In the genomic region with DNA sequence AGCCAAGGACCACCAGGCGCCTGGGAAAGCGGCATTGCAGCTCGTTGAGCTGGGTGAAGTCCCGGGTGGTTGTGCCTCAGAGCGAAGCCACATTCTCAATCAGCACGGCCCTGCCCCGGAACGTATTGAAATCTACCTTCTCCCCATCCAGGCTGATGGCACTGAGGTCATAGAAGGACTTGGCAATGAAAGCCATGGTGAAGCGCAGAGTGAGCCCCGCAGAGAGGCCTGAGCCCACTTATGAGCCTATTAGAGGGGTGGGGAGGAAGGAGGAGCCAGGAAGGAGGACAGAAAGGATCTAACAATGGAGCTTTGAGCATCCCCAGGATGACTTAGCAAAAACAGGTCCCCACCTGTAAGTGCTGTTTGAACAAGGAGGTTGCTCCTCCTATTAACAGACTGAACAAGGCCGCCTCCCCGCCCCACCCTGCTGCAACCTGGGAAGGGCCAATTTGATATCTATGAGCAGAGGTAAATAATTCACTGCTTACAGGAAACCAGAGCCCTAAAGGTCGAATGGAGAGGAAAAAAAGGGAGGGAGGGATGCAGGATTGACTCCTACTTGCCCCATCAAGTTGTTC, we compare ENCODE assay signal across 11 cellular contexts. TPM values are rescaled to one million over a fixed set of nuclear protein-coding genes. Genes with fewer than 3 reads are reported as not detected.
DNase-seq lines count a peak whose midpoint lies in the region; ATAC-seq and TF ChIP-seq lines count a peak whose summit lies in the region.
"Had no signal": no experiment of that assay in that cellular context is flagged by ENCODE, and none has a peak within 500 bp of the region (broad histone marks: within the 10 kb centered on the region; RNA-seq: fewer than 3 reads in every experiment).

Gene GPX2, minus strand, starts transcription at position 215 of the 581 bp plus-strand sequence. Its CDS starts 19 bp downstream, at position 196.

- no peaks in the 10 kb centered on the region for H3K27me3 Mint-ChIP-seq in stimulated activated naive B cell treated with anti-CD40 and anti-IgM and Interleukin-4, amounts not matched to agents 10 μg/mL and 1 μg/mL and 100 μg/mL, for 72 hours
- H3K27me3 Mint-ChIP-seq: dendritic cell treated with granulocyte-macrophage colony-stimulating factor and Interleukin-4, amounts not matched to agents 40 ng/mL and 50 ng/mL, for 4 days had no signal

- H3K9me3 Mint-ChIP-seq in stimulated activated naive B cell treated with anti-CD40 and anti-IgM and Interleukin-4, amounts not matched to agents 10 μg/mL and 1 μg/mL and 100 μg/mL, for 72 hours = no peaks in the 10 kb centered on the region
- H3K9me3 Mint-ChIP-seq: dendritic cell treated with granulocyte-macrophage colony-stimulating factor and Interleukin-4, amounts not matched to agents 40 ng/mL and 50 ng/mL, for 4 days had no signal

- peaks cover 5% of the 10 kb centered on the region for H3K4me1 ChIP-seq in psoas muscle

- peaks cover 0 to 22% of the 10 kb centered on the region in 2 donors for H3K36me3 ChIP-seq in psoas muscle (ENCODE audit: insufficient read depth in 1 of 2, low read depth in 1 of 2)

- no peak within 1 kb of the TSS for H3K4me3 Mint-ChIP-seq in stimulated activated naive B cell treated with anti-CD40 and anti-IgM and Interleukin-4, amounts not matched to agents 10 μg/mL and 1 μg/mL and 100 μg/mL, for 72 hours
- H3K4me3 Mint-ChIP-seq: dendritic cell treated with granulocyte-macrophage colony-stimulating factor and Interleukin-4, amounts not matched to agents 40 ng/mL and 50 ng/mL, for 4 days had no signal

- peak within 1 kb of the TSS; percentile 67 for H3K27ac Mint-ChIP-seq in stimulated activated naive B cell treated with anti-CD40 and anti-IgM and Interleukin-4, amounts not matched to agents 10 μg/mL and 1 μg/mL and 100 μg/mL, for 72 hours
- H3K27ac Mint-ChIP-seq: dendritic cell treated with granulocyte-macrophage colony-stimulating factor and Interleukin-4, amounts not matched to agents 40 ng/mL and 50 ng/mL, for 4 days had no signal

- WGBS in psoas muscle, 3 donors = 86 to 89% (median 87%) methylated on average over 13 of the region's 13 CpGs

- no peak for TF ChIP-seq CTCF in epithelial cell of esophagus (IDR thresholded peaks at IDR 0.05; ENCODE audit: insufficient read depth, low read depth, low read length, missing control alignments)
- no peak for TF ChIP-seq CTCF in psoas muscle (IDR thresholded peaks at IDR 0.05)

- H3K27ac ChIP-seq in psoas muscle = no peak within 1 kb of the TSS
- H3K27ac ChIP-seq: VCaP had no signal

- H3K9me3 ChIP-seq in psoas muscle = no peaks in the 10 kb centered on the region

- DNase-seq in activated CD8-positive, alpha-beta memory T cell treated with anti-CD3 and anti-CD28 coated beads for 24 hours = peak; percentile 43
- no peak for DNase-seq in activated CD8-positive, alpha-beta memory T cell treated with anti-CD3 and anti-CD28 coated beads, Interleukin-2, amount 50 U/mL, for 4 hours
- DNase-seq in NCI-H345 (lab: John Stamatoyannopoulos, UW) (peak; percentile 92), epithelial cell of esophagus (ENCODE audit: low read depth) (peak; percentile 89), psoas muscle (no peak)
- DNase-seq in stimulated activated naive B cell treated with anti-CD40 and anti-IgM and Interleukin-4, amounts not matched to agents 10 μg/mL and 1 μg/mL and 100 μg/mL, for 72 hours = no peak
- DNase-seq: NCI-H1048 had no signal

- ATAC-seq in stimulated activated naive B cell treated with anti-CD40 and anti-IgM and Interleukin-4, amounts not matched to agents 10 μg/mL and 1 μg/mL and 100 μg/mL, for 72 hours (replicated peaks) = no peak
- ATAC-seq in GM21381 (IDR thresholded peaks at IDR 0.05; ENCODE audit: unreplicated experiment) = no peak
- no peak for ATAC-seq in HG03097 (IDR thresholded peaks at IDR 0.05; ENCODE audit: low FRiP score, unreplicated experiment)
- no peak for ATAC-seq in psoas muscle

- peaks cover 44 to 75% of the 10 kb centered on the region in 2 donors for H3K36me3 Mint-ChIP-seq in stimulated activated naive B cell treated with anti-CD40 and anti-IgM and Interleukin-4, amounts not matched to agents 10 μg/mL and 1 μg/mL and 100 μg/mL, for 72 hours

- peaks cover 37 to 58% of the 10 kb centered on the region in 2 donors for H3K4me1 Mint-ChIP-seq in stimulated activated naive B cell treated with anti-CD40 and anti-IgM and Interleukin-4, amounts not matched to agents 10 μg/mL and 1 μg/mL and 100 μg/mL, for 72 hours

- H3K27me3 ChIP-seq in psoas muscle (ENCODE audit: insufficient read depth in 3 of 3, low read length in 2 of 3) = no peaks in the 10 kb centered on the region

- no peak within 1 kb of the TSS for H3K4me3 ChIP-seq in epithelial cell of esophagus (ENCODE audit: low read length)
- H3K4me3 ChIP-seq in psoas muscle = no peak within 1 kb of the TSS

- intact Hi-C loops in psoas muscle (cut with DNase I) = no loop called here

RNA-seq across cellular contexts. Expression of gene GPX2, which starts in this region (rescaled TPM):
- not detected for total RNA-seq in psoas muscle
- polyA plus RNA-seq in psoas muscle = under 1 TPM in 2 of 3 donors, not detected in 1; 0.04 to 0.21 TPM

Comparison
In these comparisons a context has a peak if more than half of its experiments do, and no peak if none do; other contexts are left out.
1. DNase-seq: peak in activated CD8-positive, alpha-beta memory T cell treated with anti-CD3 and anti-CD28 coated beads for 24 hours (single experiment), NCI-H345 (single experiment) and epithelial cell of esophagus (single experiment); none in activated CD8-positive, alpha-beta memory T cell treated with anti-CD3 and anti-CD28 coated beads, Interleukin-2, amount 50 U/mL, for 4 hours (single experiment), stimulated activated naive B cell treated with anti-CD40 and anti-IgM and Interleukin-4, amounts not matched to agents 10 μg/mL and 1 μg/mL and 100 μg/mL, for 72 hours (single experiment) and psoas muscle (0 of 2).